ENCODE assay signal across 12 cellular contexts in genomic region chr2:71799013-71799575, GRCh38.
"Had no signal": no experiment of that assay in that cellular context is flagged by ENCODE, and none has a peak within 500 bp of the region (broad histone marks: within the 10 kb centered on the region; RNA-seq: fewer than 3 reads in every experiment).

No MANE protein-coding gene starts in this region.

- H3K36me3 Mint-ChIP-seq: naive B cell; natural killer cell treated with Interleukin-12 subunit alpha and Interleukin-12 subunit beta and Interleukin-15 and Interleukin-18, amount 100 ng/mL, for 72 hours; neural progenitor cell; stimulated activated naive B cell treated with anti-CD40 and anti-IgM and Interleukin-4, amounts not matched to agents 10 μg/mL and 1 μg/mL and 100 μg/mL, for 72 hours had no signal

- H3K27ac ChIP-seq: lower lobe of right lung, neural progenitor cell, ovary, psoas muscle, sigmoid colon had no signal

- H3K4me3 Mint-ChIP-seq: effector memory CD8-positive, alpha-beta T cell; naive B cell; natural killer cell treated with Interleukin-12 subunit alpha and Interleukin-12 subunit beta and Interleukin-15 and Interleukin-18, amount 100 ng/mL, for 72 hours; neural progenitor cell; stimulated activated naive B cell treated with anti-CD40 and anti-IgM and Interleukin-4, amounts not matched to agents 10 μg/mL and 1 μg/mL and 100 μg/mL, for 72 hours; stimulated activated naive CD8-positive, alpha-beta T cell treated with anti-CD3 and anti-CD28 coated beads, Interleukin-15, Interleukin-2, amounts not matched to agents 100 ng/mL and 50 ng/mL, for 24 hours had no signal

- H3K27ac Mint-ChIP-seq: effector memory CD8-positive, alpha-beta T cell; naive B cell; natural killer cell treated with Interleukin-12 subunit alpha and Interleukin-12 subunit beta and Interleukin-15 and Interleukin-18, amount 100 ng/mL, for 72 hours; neural progenitor cell; stimulated activated naive B cell treated with anti-CD40 and anti-IgM and Interleukin-4, amounts not matched to agents 10 μg/mL and 1 μg/mL and 100 μg/mL, for 72 hours; stimulated activated naive CD8-positive, alpha-beta T cell treated with anti-CD3 and anti-CD28 coated beads, Interleukin-15, Interleukin-2, amounts not matched to agents 100 ng/mL and 50 ng/mL, for 24 hours had no signal

- H3K9me3 Mint-ChIP-seq: effector memory CD8-positive, alpha-beta T cell; naive B cell; natural killer cell treated with Interleukin-12 subunit alpha and Interleukin-12 subunit beta and Interleukin-15 and Interleukin-18, amount 100 ng/mL, for 72 hours; neural progenitor cell; stimulated activated naive B cell treated with anti-CD40 and anti-IgM and Interleukin-4, amounts not matched to agents 10 μg/mL and 1 μg/mL and 100 μg/mL, for 72 hours; stimulated activated naive CD8-positive, alpha-beta T cell treated with anti-CD3 and anti-CD28 coated beads, Interleukin-15, Interleukin-2, amounts not matched to agents 100 ng/mL and 50 ng/mL, for 24 hours had no signal

- DNase-seq: cortex of kidney; effector memory CD8-positive, alpha-beta T cell; lower lobe of right lung; naive B cell; ovary; psoas muscle; stimulated activated naive B cell treated with anti-CD40 and anti-IgM and Interleukin-4, amounts not matched to agents 10 μg/mL and 1 μg/mL and 100 μg/mL, for 72 hours had no signal

- H3K36me3 ChIP-seq: lower lobe of right lung, neural progenitor cell, ovary, sigmoid colon had no signal

- H3K4me1 ChIP-seq: lower lobe of right lung, psoas muscle had no signal

- H3K4me3 ChIP-seq: lower lobe of right lung, mucosa of descending colon, neural progenitor cell, ovary, psoas muscle, sigmoid colon had no signal

- H3K9me3 ChIP-seq: lower lobe of right lung, mucosa of descending colon, ovary, psoas muscle, sigmoid colon had no signal

- ATAC-seq: effector memory CD8-positive, alpha-beta T cell had no signal

- H3K4me1 Mint-ChIP-seq: naive B cell; stimulated activated naive B cell treated with anti-CD40 and anti-IgM and Interleukin-4, amounts not matched to agents 10 μg/mL and 1 μg/mL and 100 μg/mL, for 72 hours had no signal

- H3K27me3 ChIP-seq: neural progenitor cell, ovary, sigmoid colon had no signal
